ENCODE assay signal across 8 cellular contexts in genomic region chr2:219308142-219309093, GRCh38. TPM values are rescaled to one million over a fixed set of nuclear protein-coding genes. Genes with fewer than 3 reads are reported as not detected.
DNase-seq lines count a peak whose midpoint lies in the region; ATAC-seq and TF ChIP-seq lines count a peak whose summit lies in the region.

No MANE protein-coding gene starts in this region.

- H3K9me3 ChIP-seq in HEK293 (ENCODE audit: control insufficient read depth, insufficient read depth, low read depth, low read length): no peaks in the 10 kb centered on the region
- no peaks in the 10 kb centered on the region for H3K9me3 ChIP-seq in Panc1 (ENCODE audit: control insufficient read depth, insufficient read depth, low read depth, low read length)
- H3K9me3 ChIP-seq in osteoblast (ENCODE audit: low read depth, low read length): no peaks in the 10 kb centered on the region

- in situ Hi-C loops in Panc1 (cut with HindIII; ENCODE audit: low pct_unique_long_range_greater_than_20kb, low sequenced_read_pairs): no loop called here

- peak; percentile 89 for DNase-seq in AG20443 (ENCODE audit: low spot score)
- no peak for DNase-seq in Panc1 (ENCODE audit: low read depth, low spot score)
- peak; percentile 30 to 48 for DNase-seq in activated T-helper 1 cell treated with anti-CD3 and anti-CD28 coated beads, Interleukin-2, amount 50 U/mL, for 16 hours (ENCODE audit: low read depth in 1 of 2, low spot score in 1 of 2)
- DNase-seq in foreskin fibroblast: peak; percentile 56 to 89
- peak; percentile 98 for DNase-seq in osteoblast (ENCODE audit: insufficient read length, low spot score, missing footprints)
- no peak for DNase-seq in globus pallidus (ENCODE audit: low spot score)

- peak; percentile 94 for ATAC-seq in Panc1
- no peak for ATAC-seq in HG03469 (IDR thresholded peaks at IDR 0.05; ENCODE audit: unreplicated experiment)

- H3K27me3 ChIP-seq in Panc1 (ENCODE audit: control insufficient read depth, insufficient read depth, low read length) (peaks cover 5% of the 10 kb centered on the region), osteoblast (ENCODE audit: insufficient read depth, low read length) (peaks cover 27% of the 10 kb centered on the region)

- intact Hi-C loops in Panc1 (cut with micrococcal nuclease; ENCODE audit: unreplicated experiment): loop anchor here (10.0 kb wide), 1 partner anchor 254 kb away; no protein-coding TSS in a partner anchor

- H2AFZ ChIP-seq in osteoblast (ENCODE audit: low read length): no peak overlapping the region

- peak overlapping the region; percentile 66 for H3K4me2 ChIP-seq in osteoblast (ENCODE audit: insufficient read depth, low read length)

- H3K79me2 ChIP-seq in osteoblast (ENCODE audit: insufficient read depth, low read length): no peaks in the 10 kb centered on the region

- TF ChIP-seq CTCF in HEK293 (tag by site-specific recombination; IDR thresholded peaks at IDR 0.05): no peak
- TF ChIP-seq CTCF in Panc1 (IDR thresholded peaks at IDR 0.05): no peak
- TF ChIP-seq CTCF in foreskin fibroblast (IDR thresholded peaks at IDR 0.05; ENCODE audit: low read depth, low read length): no peak
- TF ChIP-seq CTCF in osteoblast (IDR thresholded peaks at IDR 0.05; ENCODE audit: extremely low read depth, low read depth, low read length): no peak

- peak overlapping the region; percentile 32 for H3K4me3 ChIP-seq in HEK293 (ENCODE audit: low read depth, low read length)
- H3K4me3 ChIP-seq in Panc1 (ENCODE audit: low read depth in 2 of 2, low read length in 2 of 2): peak overlapping the region; percentile 11 to 32; a peak in 2 of 4 replicates
- peak overlapping the region; percentile 16 to 32 for H3K4me3 ChIP-seq in foreskin fibroblast (ENCODE audit: low read depth in 1 of 2, low read length in 2 of 2)
- H3K4me3 ChIP-seq in osteoblast (ENCODE audit: insufficient read depth, low read length): peak overlapping the region; percentile 47

- H3K4me1 ChIP-seq in HEK293 (ENCODE audit: control insufficient read depth, insufficient read depth, low read length) (no peaks in the 10 kb centered on the region), Panc1 (ENCODE audit: control insufficient read depth, insufficient read depth, low read length) (no peaks in the 10 kb centered on the region), osteoblast (ENCODE audit: insufficient read depth, low read length) (no peaks in the 10 kb centered on the region)

- H3K36me3 ChIP-seq in HEK293 (ENCODE audit: control insufficient read depth in 2 of 2, insufficient read depth in 1 of 2, low read length in 2 of 2) (no peaks in the 10 kb centered on the region), Panc1 (ENCODE audit: control insufficient read depth, insufficient read depth, low read length) (no peaks in the 10 kb centered on the region), osteoblast (ENCODE audit: insufficient read depth, low read length) (no peaks in the 10 kb centered on the region)

- BruUV-seq in Panc1 (replicated peaks; lab: Mats Ljungman, UMichigan): no TSS peak

- H3K27ac ChIP-seq in HEK293 (ENCODE audit: extremely low read depth, low read depth, low read length): no peak overlapping the region
- H3K27ac ChIP-seq in Panc1 (ENCODE audit: low read length): no peak overlapping the region
- no peak overlapping the region for H3K27ac ChIP-seq in osteoblast (ENCODE audit: low read depth, low read length)

- POLR2A ChIA-PET in HEK293 (lab: Yijun Ruan, JAX): no interaction called here
- POLR2A ChIA-PET in Panc1 (lab: Charles Lee): no interaction called here

- no peaks in the 10 kb centered on the region for H4K20me1 ChIP-seq in osteoblast (ENCODE audit: insufficient read depth, low read length)

- CTCF ChIA-PET in HEK293 (lab: Yijun Ruan, JAX) (interaction anchor here (0.6 to 1.5 kb wide), 4 partner anchors 9 to 235 kb away, joined by 3 to 7 read pairs (median 6); partner anchors contain the start of gene SLC23A3), Panc1 (lab: Charles Lee) (no interaction called here)

TF ChIP-seq in HEK293, 187 proteins besides CTCF, POLR2A, EP300 and RAD21 (continues in another document):
- TF ChIP-seq IKZF3 (tag by site-specific recombination; IDR thresholded peaks at IDR 0.05) (no peak), ZIC2 (tag by site-specific recombination; IDR thresholded peaks at IDR 0.05) (peak; percentile 39; the same call in 1 of the 2 replicates), ZNF398 (tag by site-specific recombination; IDR thresholded peaks at IDR 0.05) (peak; percentile 90), KLF1 (tag by site-specific recombination; IDR thresholded peaks at IDR 0.05) (peak; percentile 40; the same call in 1 of the 2 replicates), PRDM1 (tag by site-specific recombination; IDR thresholded peaks at IDR 0.05) (no peak), ZNF692 (tag by site-specific recombination; IDR thresholded peaks at IDR 0.05) (0 out of 2 replicates have a peak, but pooled peaks have one; percentile 56), ZNF157 (tag by site-specific recombination; IDR thresholded peaks at IDR 0.05) (no peak), ZBTB17 (tag by site-specific recombination; IDR thresholded peaks at IDR 0.05) (peak; percentile 60), KLF16 (tag by site-specific recombination; IDR thresholded peaks at IDR 0.05) (peak; percentile 35; the same call in 1 of the 2 replicates), ZNF19 (tag by site-specific recombination; IDR thresholded peaks at IDR 0.05; ENCODE audit: low read depth) (no peak), ZBTB10 (tag by site-specific recombination; IDR thresholded peaks at IDR 0.05) (peak; percentile 37; the same call in 1 of the 2 replicates), ZNF394 (tag by site-specific recombination; IDR thresholded peaks at IDR 0.05; ENCODE audit: borderline replicate concordance) (peak; percentile 49; the same call in 1 of the 2 replicates), ZNF629 (tag by site-specific recombination; IDR thresholded peaks at IDR 0.05) (peak; percentile 69; the same call in 1 of the 2 replicates), SP2 (tag by site-specific recombination; IDR thresholded peaks at IDR 0.05) (peak; percentile 25), ZBTB20 (tag by site-specific recombination; IDR thresholded peaks at IDR 0.05) (no peak), SP7 (tag by site-specific recombination; IDR thresholded peaks at IDR 0.05) (peak; percentile 69; the same call in 1 of the 2 replicates)

RNA-seq across cellular contexts. Expression of gene PTPRN, which starts 0.8 kb away (rescaled TPM):
- total RNA-seq in Panc1 (2021; ENCODE audit: unreplicated experiment) (not detected), osteoblast (under 0.01 and 1.2 TPM in 2 replicates)
- 0.35 TPM for polyA plus RNA-seq in Panc1 (2012; ENCODE audit: insufficient read length)

RNA-seq across cellular contexts. Expression of gene RESP18, which starts 24.1 kb away (rescaled TPM):
- total RNA-seq in Panc1 (2021; ENCODE audit: unreplicated experiment) (not detected), osteoblast (not detected in 2 replicates)
- polyA plus RNA-seq in Panc1 (2012; ENCODE audit: insufficient read length): not detected

RNA-seq across cellular contexts. Expression of gene DNAJB2, which starts 29.3 kb away (rescaled TPM):
- total RNA-seq in Panc1 (2021; ENCODE audit: unreplicated experiment): 66.2 TPM
- polyA plus RNA-seq in Panc1 (2012; ENCODE audit: insufficient read length): 84.0 TPM
- total RNA-seq in osteoblast: 33.3 and 41.3 TPM in 2 replicates

RNA-seq across cellular contexts. Expression of gene TUBA4A, which starts 54.7 kb away (rescaled TPM):
- total RNA-seq in Panc1 (2021; ENCODE audit: unreplicated experiment): 12.9 TPM
- 9.4 TPM for polyA plus RNA-seq in Panc1 (2012; ENCODE audit: insufficient read length)
- 11.9 and 13.6 TPM in 2 replicates for total RNA-seq in osteoblast

RNA-seq across cellular contexts. Expression of gene TUBA4B, which starts 55.4 kb away (rescaled TPM):
- not detected for total RNA-seq in Panc1 (2021; ENCODE audit: unreplicated experiment)
- polyA plus RNA-seq in Panc1 (2012; ENCODE audit: insufficient read length): 0.21 TPM
- not detected in 2 replicates for total RNA-seq in osteoblast

Comparison
In these comparisons a context has a peak if more than half of its experiments do, and no peak if none do; other contexts are left out.
1. DNase-seq: peak in AG20443 (single experiment), activated T-helper 1 cell treated with anti-CD3 and anti-CD28 coated beads, Interleukin-2, amount 50 U/mL, for 16 hours (2 of 2), foreskin fibroblast (2 of 2) and osteoblast (single experiment); none in Panc1 (single experiment) and globus pallidus (single experiment).
2. Peak in every context shown above with its lines, with median percentiles within 50 percentile points of each other: H3K4me3 ChIP-seq.